8 cellular contexts compared by ENCODE assay signal in genomic region chr11:100876826-100877545, GRCh38.
DNase-seq lines count a peak whose midpoint lies in the region; ATAC-seq and TF ChIP-seq lines count a peak whose summit lies in the region.

No MANE protein-coding gene starts in this region.

- ATAC-seq in HG02763 (IDR thresholded peaks at IDR 0.05; ENCODE audit: unreplicated experiment) = peak; percentile 66

- DNase-seq in GM10266 (ENCODE audit: extremely low spot score) (peak; percentile 5), T1000 (lab: John Stamatoyannopoulos, UW) (peak; percentile 20), islet precursor cell (peak; percentile 60), NCI-H82 (lab: John Stamatoyannopoulos, UW) (no peak), DMS114 treated with DMSO at 0.1 percent for 48 hours (lab: John Stamatoyannopoulos, UW; ENCODE audit: unreplicated experiment) (no peak), posterior cingulate gyrus (no peak)
- DNase-seq in activated naive CD8-positive, alpha-beta T cell treated with anti-CD3 and anti-CD28 coated beads for 36 hours = no peak

- no peaks in the 10 kb centered on the region for H3K4me1 Mint-ChIP-seq in activated naive CD8-positive, alpha-beta T cell treated with anti-CD3 and anti-CD28 coated beads for 36 hours

- peaks cover 8% of the 10 kb centered on the region for H3K9me3 Mint-ChIP-seq in activated naive CD8-positive, alpha-beta T cell treated with anti-CD3 and anti-CD28 coated beads for 36 hours

- intact Hi-C loops in posterior cingulate gyrus (cut with DNase I) = no loop called here

- no peak for TF ChIP-seq CTCF in GM10266 (IDR thresholded peaks at IDR 0.05; ENCODE audit: control insufficient read depth, insufficient read depth, low read depth, missing control alignments)

- no peak overlapping the region for H3K4me3 Mint-ChIP-seq in activated naive CD8-positive, alpha-beta T cell treated with anti-CD3 and anti-CD28 coated beads for 36 hours

- H3K36me3 Mint-ChIP-seq in activated naive CD8-positive, alpha-beta T cell treated with anti-CD3 and anti-CD28 coated beads for 36 hours = no peaks in the 10 kb centered on the region

- H3K27ac Mint-ChIP-seq in activated naive CD8-positive, alpha-beta T cell treated with anti-CD3 and anti-CD28 coated beads for 36 hours = no peak overlapping the region

- no peaks in the 10 kb centered on the region for H3K27me3 Mint-ChIP-seq in activated naive CD8-positive, alpha-beta T cell treated with anti-CD3 and anti-CD28 coated beads for 36 hours

Comparison
In these comparisons a context has a peak if more than half of its experiments do, and no peak if none do; other contexts are left out.
1. DNase-seq: peak in GM10266 (single experiment), T1000 (single experiment) and islet precursor cell (single experiment); none in NCI-H82 (single experiment), DMS114 treated with DMSO at 0.1 percent for 48 hours (single experiment), activated naive CD8-positive, alpha-beta T cell treated with anti-CD3 and anti-CD28 coated beads for 36 hours (single experiment) and posterior cingulate gyrus (0 of 10).